Comparison of ENCODE assay signal across 21 cellular contexts in the genomic region with DNA sequence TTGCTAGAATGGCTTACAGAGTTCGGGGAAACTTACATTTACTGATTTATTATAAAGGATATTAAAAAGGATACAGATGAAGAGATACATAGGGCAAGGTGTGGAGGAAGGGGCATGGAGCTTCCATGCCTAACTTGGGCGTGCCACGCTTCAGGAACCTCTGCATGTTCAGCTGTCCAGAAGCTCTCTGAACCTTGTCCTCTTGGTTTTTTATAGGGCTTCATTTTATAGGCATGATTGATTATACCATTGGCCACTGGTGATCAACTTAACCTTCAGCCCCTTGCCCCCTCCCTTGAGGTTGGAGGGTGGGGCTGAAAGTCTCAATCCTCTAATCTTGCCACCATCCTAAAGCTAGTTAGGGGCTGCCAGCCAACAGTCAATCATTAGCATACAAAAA.
"Had no signal": no experiment of that assay in that cellular context is flagged by ENCODE, and none has a peak within 500 bp of the region (broad histone marks: within the 10 kb centered on the region; RNA-seq: fewer than 3 reads in every experiment).

No MANE protein-coding gene starts in this region.

- H2AFZ ChIP-seq: neural progenitor cell, parathyroid adenoma had no signal

- H3K36me3 ChIP-seq: neural progenitor cell, right atrium auricular region, stomach, thyroid gland had no signal

- H3K9me3 ChIP-seq: right atrium auricular region, stomach, thyroid gland had no signal

- H3K4me3 Mint-ChIP-seq: memory B cell; mesothelial cell of epicardium; naive thymus-derived CD4-positive, alpha-beta T cell; nephron; neural progenitor cell; stimulated activated effector memory CD8-positive, alpha-beta T cell treated with anti-CD3 and anti-CD28 coated beads, Interleukin-12 subunit alpha, Interleukin-12 subunit beta, amount 100 ng/mL, for 72 hours; type B pancreatic cell had no signal

- H3K4me1 Mint-ChIP-seq: memory B cell; stimulated activated effector memory CD8-positive, alpha-beta T cell treated with anti-CD3 and anti-CD28 coated beads, Interleukin-12 subunit alpha, Interleukin-12 subunit beta, amount 100 ng/mL, for 72 hours had no signal

- H3K9me3 Mint-ChIP-seq: memory B cell; mesothelial cell of epicardium; naive thymus-derived CD4-positive, alpha-beta T cell; nephron; neural progenitor cell; stimulated activated effector memory CD8-positive, alpha-beta T cell treated with anti-CD3 and anti-CD28 coated beads, Interleukin-12 subunit alpha, Interleukin-12 subunit beta, amount 100 ng/mL, for 72 hours; type B pancreatic cell had no signal

- H3K27me3 Mint-ChIP-seq: progenitor cell of endocrine pancreas, type B pancreatic cell had no signal

- H3K4me2 ChIP-seq: neural progenitor cell had no signal

- H3K4me3 ChIP-seq: coronary artery, lung, neural progenitor cell, right atrium auricular region, stomach, thyroid gland had no signal

- H3K36me3 Mint-ChIP-seq: memory B cell; mesothelial cell of epicardium; naive thymus-derived CD4-positive, alpha-beta T cell; neural progenitor cell; stimulated activated effector memory CD8-positive, alpha-beta T cell treated with anti-CD3 and anti-CD28 coated beads, Interleukin-12 subunit alpha, Interleukin-12 subunit beta, amount 100 ng/mL, for 72 hours had no signal

- DNase-seq: dermis blood vessel endothelial cell; effector memory CD4-positive, alpha-beta T cell; naive thymus-derived CD4-positive, alpha-beta T cell; stimulated activated CD4-positive, alpha-beta T cell treated with anti-CD3 and anti-CD28 coated beads, Interleukin-2, amount 100 ng/mL, for 24 hours; stimulated activated CD4-positive, alpha-beta T cell treated with anti-CD3 and anti-CD28 coated beads, Interleukin-4, amount 100 ng/mL, for 24 hours; stimulated activated naive CD4-positive, alpha-beta T cell treated with Interleukin-2 at 50 U/mL for 16 hours; stomach; thyroid gland had no signal

- H3K27ac Mint-ChIP-seq: memory B cell; mesothelial cell of epicardium; naive thymus-derived CD4-positive, alpha-beta T cell; neural progenitor cell; progenitor cell of endocrine pancreas; stimulated activated effector memory CD8-positive, alpha-beta T cell treated with anti-CD3 and anti-CD28 coated beads, Interleukin-12 subunit alpha, Interleukin-12 subunit beta, amount 100 ng/mL, for 72 hours; type B pancreatic cell had no signal

- H3K9ac ChIP-seq: neural progenitor cell, parathyroid adenoma had no signal

- H3K27ac ChIP-seq: coronary artery, neural progenitor cell, right atrium auricular region, stomach had no signal

- ATAC-seq: left lobe of liver; naive thymus-derived CD4-positive, alpha-beta T cell; sciatic nerve; stimulated activated effector memory CD8-positive, alpha-beta T cell treated with anti-CD3 and anti-CD28 coated beads, Interleukin-12 subunit alpha, Interleukin-12 subunit beta, amount 100 ng/mL, for 72 hours had no signal

- H3K27me3 ChIP-seq: neural progenitor cell, right atrium auricular region, stomach, thyroid gland had no signal
